Comparison of ENCODE assay signal across 8 cellular contexts in genomic region chr16:87858151-87858993, GRCh38. TPM values are rescaled to one million over a fixed set of nuclear protein-coding genes. Genes with fewer than 3 reads are reported as not detected.
DNase-seq lines count a peak whose midpoint lies in the region; ATAC-seq and TF ChIP-seq lines count a peak whose summit lies in the region.
"Not testable (repeated sequence)": the region's sequence is repeated elsewhere in the genome, so short reads cannot be mapped to it uniquely, and the experiment has no call there.

No MANE protein-coding gene starts in this region.

- H3K4me3 ChIP-seq in HEK293 (ENCODE audit: low read depth, low read length); fibroblast of villous mesenchyme (ENCODE audit: low read depth, low read length); liver (ENCODE audit: low read depth in 1 of 3, low read length in 3 of 3); upper lobe of right lung: not testable (repeated sequence)
- peak overlapping the region; percentile 69 for H3K4me3 ChIP-seq in psoas muscle

- not testable (repeated sequence) for H3K4me1 ChIP-seq in HEK293 (ENCODE audit: control insufficient read depth, insufficient read depth, low read length)
- peaks cover under 1 to 18% (median 12%) of the 10 kb centered on the region in 4 donors for H3K4me1 ChIP-seq in liver (ENCODE audit: control insufficient read depth in 4 of 4, insufficient read depth in 4 of 4, low read length in 3 of 4)
- peaks cover 50% of the 10 kb centered on the region for H3K4me1 ChIP-seq in psoas muscle
- H3K4me1 ChIP-seq in upper lobe of right lung, result peaks cover 14% of the 10 kb centered on the region

- POLR2A ChIA-PET in HEK293 (lab: Yijun Ruan, JAX), result interaction anchor here (1.2 to 1.3 kb wide), 2 partner anchors 11 to 13 kb away, joined by 3 to 4 read pairs; partner anchors contain the start of gene SLC7A5
- POLR2A ChIA-PET in activated CD4-positive, alpha-beta T cell treated with anti-CD3 and anti-CD28 coated beads, Interleukin-2, amount 10 ng/mL, durations not matched to agents 7 days and 5 days (lab: Charles Lee), result not testable (repeated sequence)

- not testable (repeated sequence) for H3K9ac ChIP-seq in liver (ENCODE audit: low read depth in 1 of 2, low read length in 2 of 2)

- not testable (repeated sequence) for H3K27me3 ChIP-seq in liver (ENCODE audit: control insufficient read depth in 4 of 4, insufficient read depth in 4 of 4, low read length in 3 of 4); psoas muscle (ENCODE audit: insufficient read depth in 3 of 3, low read length in 2 of 3); upper lobe of right lung

- peak; percentile 39 for DNase-seq in RPMI7951 (ENCODE audit: low read depth)
- not testable (repeated sequence) for DNase-seq in activated CD4-positive, alpha-beta T cell treated with anti-CD3 and anti-CD28 coated beads, Interleukin-2, amount 10 ng/mL, durations not matched to agents 7 days and 5 days; psoas muscle
- peak in 33 of 56 donors; percentile 12 to 82 (median 45) for DNase-seq in amygdala (lab: John Stamatoyannopoulos, UW)
- DNase-seq in fibroblast of villous mesenchyme (ENCODE audit: low read depth), result peak; percentile 11
- peak; percentile 89 for DNase-seq in upper lobe of right lung

- H3K4me1 Mint-ChIP-seq in activated CD4-positive, alpha-beta T cell treated with anti-CD3 and anti-CD28 coated beads, Interleukin-2, amount 10 ng/mL, durations not matched to agents 7 days and 5 days, result peaks cover 82% of the 10 kb centered on the region

- not testable (repeated sequence) for H3K9me3 ChIP-seq in HEK293 (ENCODE audit: control insufficient read depth, insufficient read depth, low read depth, low read length); liver (ENCODE audit: control insufficient read depth in 4 of 4, low read length in 3 of 4); psoas muscle; upper lobe of right lung

- not testable (repeated sequence) for H3K27me3 Mint-ChIP-seq in activated CD4-positive, alpha-beta T cell treated with anti-CD3 and anti-CD28 coated beads, Interleukin-2, amount 10 ng/mL, durations not matched to agents 7 days and 5 days

- ATAC-seq in psoas muscle, result peak in 2 of 4 donors; percentile 3 to 4
- ATAC-seq in upper lobe of right lung, result peak; percentile 32

- peaks cover 18% of the 10 kb centered on the region for H3K36me3 Mint-ChIP-seq in activated CD4-positive, alpha-beta T cell treated with anti-CD3 and anti-CD28 coated beads, Interleukin-2, amount 10 ng/mL, durations not matched to agents 7 days and 5 days (ENCODE audit: low read depth)

- intact Hi-C loops in psoas muscle (cut with DNase I), result loop anchor here in 1 of 2 donors (10.0 kb wide), 1 partner anchor 46 kb away; no protein-coding TSS in a partner anchor
- intact Hi-C loops in upper lobe of right lung (cut with DNase I), result not testable (repeated sequence)

- TF ChIP-seq CTCF in HEK293 (tag by site-specific recombination; IDR thresholded peaks at IDR 0.05); fibroblast of villous mesenchyme (IDR thresholded peaks at IDR 0.05; ENCODE audit: insufficient read depth, low read depth, low read length); liver (IDR thresholded peaks at IDR 0.05; ENCODE audit: low read depth, low read length, missing input control); psoas muscle (IDR thresholded peaks at IDR 0.05); upper lobe of right lung (IDR thresholded peaks at IDR 0.05): not testable (repeated sequence)

- H3K27ac Mint-ChIP-seq in activated CD4-positive, alpha-beta T cell treated with anti-CD3 and anti-CD28 coated beads, Interleukin-2, amount 10 ng/mL, durations not matched to agents 7 days and 5 days, result peak overlapping the region; percentile 66

- not testable (repeated sequence) for H3K9me3 Mint-ChIP-seq in activated CD4-positive, alpha-beta T cell treated with anti-CD3 and anti-CD28 coated beads, Interleukin-2, amount 10 ng/mL, durations not matched to agents 7 days and 5 days

- not testable (repeated sequence) for H3K36me3 ChIP-seq in HEK293 (ENCODE audit: control insufficient read depth in 2 of 2, insufficient read depth in 1 of 2, low read length in 2 of 2); liver (ENCODE audit: control insufficient read depth in 4 of 4, insufficient read depth in 3 of 4, low read depth in 1 of 4, low read length in 3 of 4); psoas muscle (ENCODE audit: insufficient read depth in 1 of 2, low read depth in 1 of 2); upper lobe of right lung

- not testable (repeated sequence) for H3K27ac ChIP-seq in HEK293 (ENCODE audit: extremely low read depth, low read depth, low read length); upper lobe of right lung
- H3K27ac ChIP-seq in liver (ENCODE audit: low read depth in 1 of 2, low read length in 2 of 2), result peak overlapping the region in 1 of 2 donors; percentile 54
- H3K27ac ChIP-seq in psoas muscle, result peak overlapping the region; percentile 96

- H3K4me3 Mint-ChIP-seq in activated CD4-positive, alpha-beta T cell treated with anti-CD3 and anti-CD28 coated beads, Interleukin-2, amount 10 ng/mL, durations not matched to agents 7 days and 5 days, result not testable (repeated sequence)

- WGBS in liver, result 79% methylated on average over 27 of the region's 27 CpGs
- WGBS in psoas muscle, 3 donors, result 27 to 60% (median 37%) methylated on average over 25 to 27 of the region's 27 CpGs

- CTCF ChIA-PET in HEK293 (lab: Yijun Ruan, JAX), result interaction anchor here (0.7 to 3.7 kb wide), 3 partner anchors 9 to 13 kb away, joined by 3 to 29 read pairs (median 3); no protein-coding TSS in a partner anchor
- CTCF ChIA-PET in activated CD4-positive, alpha-beta T cell treated with anti-CD3 and anti-CD28 coated beads, Interleukin-2, amount 10 ng/mL, durations not matched to agents 7 days and 5 days (lab: Charles Lee), result interaction anchor here (1.2 to 4.4 kb wide), 4 partner anchors 8 to 79 kb away, joined by 3 to 20 read pairs (median 8); no protein-coding TSS in a partner anchor

- not testable (repeated sequence) for TF ChIP-seq RAD21 in liver (IDR thresholded peaks at IDR 0.05)

TF ChIP-seq in HEK293, 187 proteins besides CTCF, POLR2A, EP300 and RAD21:
- peak; percentile 70; the same call in 1 of the 2 replicates for TF ChIP-seq ZNF768 (tag by site-specific recombination; IDR thresholded peaks at IDR 0.05)

TF ChIP-seq in liver, 16 proteins besides CTCF, POLR2A, EP300 and RAD21:
- peak; percentile 22 to 25 for TF ChIP-seq HNF4A (conservative IDR thresholded peaks at IDR 0.05)
- peak; percentile 24 for TF ChIP-seq SP1 (IDR thresholded peaks at IDR 0.05)

RNA-seq across cellular contexts. Expression of gene SLC7A5, which starts 10.9 kb away (rescaled TPM):
- 27.3 and 31.8 TPM in 2 replicates for total RNA-seq in RPMI7951 (2014; rRNA removed; shearing (Covaris generic))
- 10 to 100 TPM; 73.1 to 77.1 TPM for total RNA-seq in activated CD4-positive, alpha-beta T cell treated with anti-CD3 and anti-CD28 coated beads, Interleukin-2, amount 10 ng/mL, durations not matched to agents 7 days and 5 days
- 27.6 and 56.4 TPM in 2 replicates for total RNA-seq in fibroblast of villous mesenchyme
- 10 to 100 TPM in 1 of 2 donors, 1 to 10 TPM in 1; 7.9 to 66.0 TPM for total RNA-seq in liver
- polyA plus RNA-seq in liver, result 10 to 100 TPM in 1 of 2 donors, 1 to 10 TPM in 1; 4.5 to 13.3 TPM
- 10 to 100 TPM in 3 of 4 donors, 1 to 10 TPM in 1; 9.8 to 63.6 (median 28.3) TPM for total RNA-seq in psoas muscle
- 10 to 100 TPM; 16.4 to 28.6 (median 20.2) TPM for polyA plus RNA-seq in psoas muscle
- total RNA-seq in upper lobe of right lung, result 13.5 TPM
